Comparison of ENCODE assay signal across 32 cellular contexts in the genomic region with DNA sequence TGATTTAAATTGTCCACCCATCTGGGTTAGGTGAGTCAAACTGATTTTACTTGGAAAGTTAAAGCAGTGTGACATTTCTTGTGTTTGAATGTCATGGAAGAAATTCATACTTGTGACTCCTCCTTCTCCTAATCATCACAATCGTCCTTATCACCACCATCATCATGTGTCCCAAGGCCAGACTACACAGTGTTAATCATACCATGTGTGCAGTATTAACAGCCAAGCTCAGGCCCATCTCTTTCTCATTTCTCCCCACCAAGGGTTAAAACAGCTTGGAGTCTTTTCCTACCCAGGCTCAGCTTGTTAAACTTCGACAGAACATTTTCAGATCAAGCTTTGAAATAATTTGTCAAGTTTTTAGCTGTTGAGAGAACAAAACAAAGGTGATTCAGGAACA. TPM values are rescaled to one million over a fixed set of nuclear protein-coding genes. Genes with fewer than 3 reads are reported as not detected.
"Had no signal": no experiment of that assay in that cellular context is flagged by ENCODE, and none has a peak within 500 bp of the region (broad histone marks: within the 10 kb centered on the region; RNA-seq: fewer than 3 reads in every experiment).

No MANE protein-coding gene starts in this region.

- H3K4me1 Mint-ChIP-seq: activated CD4-positive, alpha-beta T cell treated with anti-CD3 and anti-CD28 coated beads for 36 hours; activated CD4-positive, alpha-beta T cell treated with anti-CD3 and anti-CD28 coated beads, Interleukin-2, amount 10 ng/mL, durations not matched to agents 24 days and 14 days; activated CD8-positive, alpha-beta memory T cell treated with anti-CD3 and anti-CD28 coated beads, Interleukin-2, amount 10 ng/mL, durations not matched to agents 7 days and 5 days; activated naive CD4-positive, alpha-beta T cell treated with anti-CD3 and anti-CD28 coated beads, Interleukin-2, amount 10 ng/mL, durations not matched to agents 7 days and 5 days had no signal

- FAIRE-seq: colon had no signal

- ATAC-seq: activated CD4-positive, alpha-beta T cell treated with anti-CD3 and anti-CD28 coated beads for 36 hours; activated CD8-positive, alpha-beta memory T cell treated with anti-CD3 and anti-CD28 coated beads, Interleukin-2, amount 10 ng/mL, durations not matched to agents 7 days and 5 days; activated CD8-positive, alpha-beta T cell treated with anti-CD3 and anti-CD28 coated beads, Interleukin-2, amount 10 ng/mL, durations not matched to agents 7 days and 5 days; activated T-cell treated with anti-CD3 and anti-CD28 coated beads, Interleukin-2, amount 50 U/mL, for 72 hours; body of pancreas; effector memory CD8-positive, alpha-beta T cell; foreskin keratinocyte; gastrocnemius medialis had no signal

- H3K9me3 Mint-ChIP-seq: activated CD4-positive, alpha-beta memory T cell treated with anti-CD3 and anti-CD28 coated beads for 36 hours; activated CD4-positive, alpha-beta T cell treated with anti-CD3 and anti-CD28 coated beads, Interleukin-2, amount 10 ng/mL, durations not matched to agents 24 days and 14 days; activated naive CD4-positive, alpha-beta T cell treated with anti-CD3 and anti-CD28 coated beads, Interleukin-2, amount 10 ng/mL, durations not matched to agents 7 days and 5 days; activated naive CD4-positive, alpha-beta T cell treated with anti-CD3 and anti-CD28 coated beads, Interleukin-2, amount 50 U/mL, for 72 hours; activated T-cell treated with anti-CD3 and anti-CD28 coated beads, Interleukin-2, amount 50 U/mL, for 72 hours; effector memory CD8-positive, alpha-beta T cell had no signal

- H3K4me3 ChIP-seq: adrenal gland, body of pancreas, esophagus muscularis mucosa, gastrocnemius medialis had no signal

- DNase-seq: activated CD4-positive, alpha-beta memory T cell treated with anti-CD3 and anti-CD28 coated beads for 36 hours; activated CD4-positive, alpha-beta T cell treated with anti-CD3 and anti-CD28 coated beads for 36 hours; activated CD4-positive, alpha-beta T cell treated with anti-CD3 and anti-CD28 coated beads, Interleukin-2, amount 10 ng/mL, durations not matched to agents 24 days and 14 days; activated CD4-positive, CD25-positive, alpha-beta regulatory T cell; activated CD4-positive, CD25-positive, alpha-beta regulatory T cell treated with anti-CD3 and anti-CD28 coated beads, Interleukin-2, amount 50 U/mL, for 72 hours; activated CD8-positive, alpha-beta memory T cell treated with anti-CD3 and anti-CD28 coated beads, Interleukin-2, amount 10 ng/mL, durations not matched to agents 7 days and 5 days; activated CD8-positive, alpha-beta memory T cell treated with anti-CD3 and anti-CD28 coated beads, Interleukin-2, amount 50 U/mL, for 4 hours; activated CD8-positive, alpha-beta T cell treated with anti-CD3 and anti-CD28 coated beads, Interleukin-2, amount 10 ng/mL, durations not matched to agents 7 days and 5 days; activated gamma-delta T cell; activated naive CD4-positive, alpha-beta T cell; activated naive CD4-positive, alpha-beta T cell treated with anti-CD3 and anti-CD28 coated beads, Interleukin-2, amount 10 ng/mL, durations not matched to agents 7 days and 5 days; activated T-cell treated with anti-CD3 and anti-CD28 coated beads, Interleukin-2, amount 50 U/mL, for 1 hour; activated T-cell treated with anti-CD3 and anti-CD28 coated beads, Interleukin-2, amount 50 U/mL, for 72 hours; amygdala; aorta; body of pancreas; caudate nucleus; cortex of kidney; dermis blood vessel endothelial cell; effector CD4-positive, alpha-beta T cell; effector memory CD8-positive, alpha-beta T cell; foreskin keratinocyte; gastrocnemius medialis; glutamatergic neuron; T-helper 2 cell had no signal

- H3K27me3 ChIP-seq: adrenal gland, body of pancreas, esophagus muscularis mucosa had no signal

- H3K27ac ChIP-seq: adrenal gland, body of pancreas, esophagus muscularis mucosa, foreskin keratinocyte, gastrocnemius medialis had no signal

- H3K36me3 Mint-ChIP-seq: activated CD4-positive, alpha-beta memory T cell treated with anti-CD3 and anti-CD28 coated beads for 36 hours; activated CD8-positive, alpha-beta memory T cell treated with anti-CD3 and anti-CD28 coated beads, Interleukin-2, amount 10 ng/mL, durations not matched to agents 7 days and 5 days; activated naive CD4-positive, alpha-beta T cell treated with anti-CD3 and anti-CD28 coated beads, Interleukin-2, amount 10 ng/mL, durations not matched to agents 7 days and 5 days; activated naive CD4-positive, alpha-beta T cell treated with anti-CD3 and anti-CD28 coated beads, Interleukin-2, amount 50 U/mL, for 72 hours had no signal

- H3K27ac Mint-ChIP-seq: activated CD4-positive, alpha-beta memory T cell treated with anti-CD3 and anti-CD28 coated beads for 36 hours; activated CD4-positive, alpha-beta T cell treated with anti-CD3 and anti-CD28 coated beads for 36 hours; activated CD4-positive, alpha-beta T cell treated with anti-CD3 and anti-CD28 coated beads, Interleukin-2, amount 10 ng/mL, durations not matched to agents 24 days and 14 days; activated CD8-positive, alpha-beta memory T cell treated with anti-CD3 and anti-CD28 coated beads, Interleukin-2, amount 10 ng/mL, durations not matched to agents 7 days and 5 days; activated CD8-positive, alpha-beta T cell treated with anti-CD3 and anti-CD28 coated beads, Interleukin-2, amount 10 ng/mL, durations not matched to agents 7 days and 5 days; activated naive CD4-positive, alpha-beta T cell treated with anti-CD3 and anti-CD28 coated beads, Interleukin-2, amount 10 ng/mL, durations not matched to agents 7 days and 5 days; activated naive CD4-positive, alpha-beta T cell treated with anti-CD3 and anti-CD28 coated beads, Interleukin-2, amount 50 U/mL, for 72 hours; activated T-cell treated with anti-CD3 and anti-CD28 coated beads, Interleukin-2, amount 50 U/mL, for 72 hours; effector memory CD8-positive, alpha-beta T cell had no signal

- H3K36me3 ChIP-seq: adrenal gland, esophagus muscularis mucosa, gastrocnemius medialis had no signal

- H3K9me3 ChIP-seq: adrenal gland, esophagus muscularis mucosa, gastrocnemius medialis had no signal

- H3K4me3 Mint-ChIP-seq: activated CD4-positive, alpha-beta memory T cell treated with anti-CD3 and anti-CD28 coated beads for 36 hours; activated CD4-positive, alpha-beta T cell treated with anti-CD3 and anti-CD28 coated beads for 36 hours; activated CD4-positive, alpha-beta T cell treated with anti-CD3 and anti-CD28 coated beads, Interleukin-2, amount 10 ng/mL, durations not matched to agents 24 days and 14 days; activated CD8-positive, alpha-beta memory T cell treated with anti-CD3 and anti-CD28 coated beads, Interleukin-2, amount 10 ng/mL, durations not matched to agents 7 days and 5 days; activated CD8-positive, alpha-beta T cell treated with anti-CD3 and anti-CD28 coated beads, Interleukin-2, amount 10 ng/mL, durations not matched to agents 7 days and 5 days; activated naive CD4-positive, alpha-beta T cell treated with anti-CD3 and anti-CD28 coated beads, Interleukin-2, amount 10 ng/mL, durations not matched to agents 7 days and 5 days; activated T-cell treated with anti-CD3 and anti-CD28 coated beads, Interleukin-2, amount 50 U/mL, for 72 hours; effector memory CD8-positive, alpha-beta T cell had no signal

- H3K4me1 ChIP-seq: esophagus muscularis mucosa, foreskin keratinocyte, gastrocnemius medialis had no signal

RNA-seq across cellular contexts. Expression of gene PLA2G2E, which starts 22.5 kb away (rescaled TPM):
- total RNA-seq: activated CD4-positive, alpha-beta memory T cell treated with anti-CD3 and anti-CD28 coated beads for 36 hours; activated CD4-positive, alpha-beta T cell treated with anti-CD3 and anti-CD28 coated beads for 36 hours; activated CD4-positive, alpha-beta T cell treated with anti-CD3 and anti-CD28 coated beads, Interleukin-2, amount 10 ng/mL, durations not matched to agents 24 days and 14 days; activated CD8-positive, alpha-beta memory T cell treated with anti-CD3 and anti-CD28 coated beads for 36 hours; activated CD8-positive, alpha-beta memory T cell treated with anti-CD3 and anti-CD28 coated beads, Interleukin-2, amount 10 ng/mL, durations not matched to agents 7 days and 5 days; activated CD8-positive, alpha-beta T cell treated with anti-CD3 and anti-CD28 coated beads, Interleukin-2, amount 10 ng/mL, durations not matched to agents 7 days and 5 days; activated naive CD4-positive, alpha-beta T cell treated with anti-CD3 and anti-CD28 coated beads, Interleukin-2, amount 50 U/mL, for 72 hours; activated T-cell treated with anti-CD3 and anti-CD28 coated beads, Interleukin-2, amount 50 U/mL, for 72 hours; adrenal gland; aorta; body of pancreas; chondrocyte; dermis blood vessel endothelial cell; esophagus muscularis mucosa; foreskin keratinocyte; gastrocnemius medialis; T-helper 1 cell treated with Interleukin-12 subunit alpha and Interleukin-12 subunit beta and Interleukin-4 antibody, amounts not matched to agents 30 ng/mL and 1 ng/mL, for 36 hours had no signal
- polyA plus RNA-seq: adrenal gland, aorta, foreskin keratinocyte had no signal

RNA-seq across cellular contexts. Expression of gene PLA2G2A, which starts 33.5 kb away (rescaled TPM):
- total RNA-seq: activated CD4-positive, alpha-beta memory T cell treated with anti-CD3 and anti-CD28 coated beads for 36 hours; activated CD4-positive, alpha-beta T cell treated with anti-CD3 and anti-CD28 coated beads for 36 hours; activated CD4-positive, alpha-beta T cell treated with anti-CD3 and anti-CD28 coated beads, Interleukin-2, amount 10 ng/mL, durations not matched to agents 24 days and 14 days; activated CD8-positive, alpha-beta memory T cell treated with anti-CD3 and anti-CD28 coated beads for 36 hours; activated CD8-positive, alpha-beta memory T cell treated with anti-CD3 and anti-CD28 coated beads, Interleukin-2, amount 10 ng/mL, durations not matched to agents 7 days and 5 days; activated CD8-positive, alpha-beta T cell treated with anti-CD3 and anti-CD28 coated beads, Interleukin-2, amount 10 ng/mL, durations not matched to agents 7 days and 5 days; activated naive CD4-positive, alpha-beta T cell treated with anti-CD3 and anti-CD28 coated beads, Interleukin-2, amount 50 U/mL, for 72 hours; activated T-cell treated with anti-CD3 and anti-CD28 coated beads, Interleukin-2, amount 50 U/mL, for 72 hours; chondrocyte; dermis blood vessel endothelial cell; foreskin keratinocyte; T-helper 1 cell treated with Interleukin-12 subunit alpha and Interleukin-12 subunit beta and Interleukin-4 antibody, amounts not matched to agents 30 ng/mL and 1 ng/mL, for 36 hours had no signal
- polyA plus RNA-seq: foreskin keratinocyte had no signal
